10 cellular contexts compared by ENCODE assay signal in genomic region chr20:58716476-58717277, GRCh38. TPM values are rescaled to one million over a fixed set of nuclear protein-coding genes. Genes with fewer than 3 reads are reported as not detected.
DNase-seq lines count a peak whose midpoint lies in the region; ATAC-seq lines count a peak whose summit lies in the region.
"Had no signal": no experiment of that assay in that cellular context is flagged by ENCODE, and none has a peak within 500 bp of the region (broad histone marks: within the 10 kb centered on the region; RNA-seq: fewer than 3 reads in every experiment).

No MANE protein-coding gene starts in this region.

- H3K4me2 ChIP-seq in BLaER1 treated with 17β-estradiol and CSF1 and Interleukin-3, amounts not matched to agents 10 nM and 100 nM: peak overlapping the region in 9 of 11 experiments; percentile 28 to 74 (median 63); a peak in 17 of 22 replicates

- H3K9ac ChIP-seq in BLaER1 treated with 17β-estradiol and CSF1 and Interleukin-3, amounts not matched to agents 10 nM and 100 nM: peak overlapping the region in 5 of 11 experiments; percentile 12 to 47 (median 19); a peak in 4 of 22 replicates

- H3K9me3 ChIP-seq in BLaER1 treated with 17β-estradiol and CSF1 and Interleukin-3, amounts not matched to agents 10 nM and 100 nM (replicated peaks in 1 of 11): no peaks in the 10 kb centered on the region

- ATAC-seq in HG03045 (IDR thresholded peaks at IDR 0.05; ENCODE audit: unreplicated experiment) (no peak), GM18858 (IDR thresholded peaks at IDR 0.05; ENCODE audit: unreplicated experiment) (no peak)

- H3K27ac ChIP-seq in BLaER1 treated with 17β-estradiol and CSF1 and Interleukin-3, amounts not matched to agents 10 nM and 100 nM: 0 out of 22 replicates have a peak overlapping the region, but pooled peaks of 1 of the 11 experiments have one; percentile 13
- H3K27ac ChIP-seq: epithelial cell of prostate had no signal

- H3K4me1 ChIP-seq in BLaER1 treated with 17β-estradiol and CSF1 and Interleukin-3, amounts not matched to agents 10 nM and 100 nM: peaks cover 0 to 51% (median 32%) of the 10 kb centered on the region in 10 experiments; a peak in 16 of 20 replicates

- no peaks in the 10 kb centered on the region for H3K36me3 ChIP-seq in BLaER1 treated with 17β-estradiol and CSF1 and Interleukin-3, amounts not matched to agents 10 nM and 100 nM
- H3K36me3 ChIP-seq in H7 (replicated peaks; ENCODE audit: control insufficient read depth, insufficient read depth, low read length): peaks cover 2% of the 10 kb centered on the region

- peaks cover 0 to 45% (median 7%) of the 10 kb centered on the region in 11 experiments; a peak in 6 of 22 replicates for H4K20me1 ChIP-seq in BLaER1 treated with 17β-estradiol and CSF1 and Interleukin-3, amounts not matched to agents 10 nM and 100 nM

- no peaks in the 10 kb centered on the region for H3K27me3 ChIP-seq in BLaER1 treated with 17β-estradiol and CSF1 and Interleukin-3, amounts not matched to agents 10 nM and 100 nM
- no peaks in the 10 kb centered on the region for H3K27me3 ChIP-seq in H7 (ENCODE audit: control insufficient read depth, insufficient read depth, low read length)

- DNase-seq in H7 (peak; percentile 57), ecto neural progenitor cell (ENCODE audit: low spot score) (peak; percentile 60), mesenteric fat pad (ENCODE audit: low spot score) (peak; percentile 87), EL (no peak), NCI-H82 (lab: John Stamatoyannopoulos, UW) (no peak)
- DNase-seq: stimulated activated CD4-positive, alpha-beta T cell treated with anti-CD3 and anti-CD28 coated beads, Interleukin-12 subunit alpha, Interleukin-12 subunit beta, amount 100 ng/mL, for 4 hours had no signal

- no peak overlapping the region; a peak in 1 of 20 replicates for H3K4me3 ChIP-seq in BLaER1 treated with 17β-estradiol and CSF1 and Interleukin-3, amounts not matched to agents 10 nM and 100 nM
- H3K4me3 ChIP-seq in H7 (ENCODE audit: insufficient read depth, low read depth, low read length): no peak overlapping the region

RNA-seq across cellular contexts. Expression of gene NPEPL1, which starts 24.1 kb away (rescaled TPM):
- total RNA-seq in H7 (2014; rRNA removed; shearing (Covaris generic)): 30.9 and 33.8 TPM in 2 replicates
- total RNA-seq in mesenteric fat pad: 42.3 TPM

Comparison
In these comparisons a context has a peak if more than half of its experiments do, and no peak if none do; other contexts are left out.
1. DNase-seq: peak in H7 (single experiment), ecto neural progenitor cell (single experiment) and mesenteric fat pad (single experiment); none in EL (single experiment) and NCI-H82 (single experiment).